In genomic region chr13:109131698-109132257, GRCh38 we compare ENCODE assay signal across 7 cellular contexts.
DNase-seq lines count a peak whose midpoint lies in the region; ATAC-seq and TF ChIP-seq lines count a peak whose summit lies in the region.

No MANE protein-coding gene starts in this region.

- no peak overlapping the region for H3K4me3 Mint-ChIP-seq in activated B cell treated with CpG ODN at 0.5 μM for 24 hours
- no peak overlapping the region for H3K4me3 Mint-ChIP-seq in type B pancreatic cell

- no peak overlapping the region for H3K27ac ChIP-seq in smooth muscle cell (ENCODE audit: low read depth)
- H3K27ac ChIP-seq in vagina: no peak overlapping the region

- POLR2A ChIA-PET in activated B cell treated with CpG ODN at 0.5 μM for 24 hours (lab: Charles Lee): interaction anchor here (1.6 kb wide), 1 partner anchor 31 kb away, joined by 5 read pairs; no protein-coding TSS in a partner anchor

- ATAC-seq in GM19397 (IDR thresholded peaks at IDR 0.05; ENCODE audit: unreplicated experiment) (peak; percentile 83), HG03103 (IDR thresholded peaks at IDR 0.05; ENCODE audit: low read depth, unreplicated experiment) (peak; percentile 78), activated B cell treated with CpG ODN at 0.5 μM for 24 hours (ENCODE audit: low read depth) (peak; percentile 76)

- H3K4me2 ChIP-seq in smooth muscle cell: peak overlapping the region; percentile 51

- no peak for TF ChIP-seq POLR2A in vagina (IDR thresholded peaks at IDR 0.05)

- H3K36me3 ChIP-seq in smooth muscle cell (ENCODE audit: low read depth) (no peaks in the 10 kb centered on the region), vagina (no peaks in the 10 kb centered on the region)

- H3K4me1 ChIP-seq in smooth muscle cell (ENCODE audit: low read depth): peaks cover 7% of the 10 kb centered on the region
- no peaks in the 10 kb centered on the region for H3K4me1 ChIP-seq in vagina

- H3K9me3 Mint-ChIP-seq in activated B cell treated with CpG ODN at 0.5 μM for 24 hours: no peaks in the 10 kb centered on the region
- no peaks in the 10 kb centered on the region for H3K9me3 Mint-ChIP-seq in type B pancreatic cell

- no peaks in the 10 kb centered on the region for H3K27me3 ChIP-seq in smooth muscle cell (ENCODE audit: low read depth)
- H3K27me3 ChIP-seq in vagina: no peaks in the 10 kb centered on the region

- peak overlapping the region; percentile 3 for H2AFZ ChIP-seq in smooth muscle cell (ENCODE audit: low read depth)

- no peak overlapping the region for H3K9ac ChIP-seq in smooth muscle cell (ENCODE audit: low read depth)

- H3K36me3 Mint-ChIP-seq in activated B cell treated with CpG ODN at 0.5 μM for 24 hours (ENCODE audit: low read depth): no peaks in the 10 kb centered on the region
- H3K36me3 Mint-ChIP-seq in type B pancreatic cell: no peaks in the 10 kb centered on the region

- H3K79me2 ChIP-seq in smooth muscle cell (ENCODE audit: low read depth): no peaks in the 10 kb centered on the region

- no peaks in the 10 kb centered on the region for H3K27me3 Mint-ChIP-seq in activated B cell treated with CpG ODN at 0.5 μM for 24 hours
- no peaks in the 10 kb centered on the region for H3K27me3 Mint-ChIP-seq in type B pancreatic cell

- H3F3A ChIP-seq in smooth muscle cell (ENCODE audit: low read depth): no peaks in the 10 kb centered on the region

- WGBS in smooth muscle cell (ENCODE audit: low lambda C conversion rate): 48% methylated on average over 10 of the region's 10 CpGs

- H3K27ac Mint-ChIP-seq in activated B cell treated with CpG ODN at 0.5 μM for 24 hours (peak overlapping the region; percentile 43), type B pancreatic cell (no peak overlapping the region)

- H3K9me3 ChIP-seq in smooth muscle cell (replicated peaks; ENCODE audit: low read depth) (no peaks in the 10 kb centered on the region), vagina (no peaks in the 10 kb centered on the region)

- peaks cover 22% of the 10 kb centered on the region for H3K4me1 Mint-ChIP-seq in activated B cell treated with CpG ODN at 0.5 μM for 24 hours
- H3K4me1 Mint-ChIP-seq in type B pancreatic cell (ENCODE audit: unreplicated experiment): no peaks in the 10 kb centered on the region

- H4K20me1 ChIP-seq in smooth muscle cell (ENCODE audit: low read depth): no peaks in the 10 kb centered on the region

- DNase-seq in activated B cell treated with CpG ODN at 0.5 μM for 24 hours (no peak), smooth muscle cell (lab: John Stamatoyannopoulos, UW; ENCODE audit: unreplicated experiment) (no peak), type B pancreatic cell (ENCODE audit: extremely low spot score, unreplicated experiment) (no peak), vagina (ENCODE audit: extremely low spot score in 2 of 2) (no peak), NCI-H2029 (lab: John Stamatoyannopoulos, UW) (no peak)

- CTCF ChIA-PET in activated B cell treated with CpG ODN at 0.5 μM for 24 hours (lab: Charles Lee): no interaction called here

- no peak for TF ChIP-seq CTCF in activated B cell treated with CpG ODN at 0.5 μM for 24 hours (IDR thresholded peaks at IDR 0.05)
- TF ChIP-seq CTCF in smooth muscle cell (IDR thresholded peaks at IDR 0.05; ENCODE audit: borderline replicate concordance, insufficient read depth, poor library complexity, severe bottlenecking): no peak
- no peak for TF ChIP-seq CTCF in type B pancreatic cell (conservative IDR thresholded peaks at IDR 0.05)
- no peak for TF ChIP-seq CTCF in vagina (IDR thresholded peaks at IDR 0.05)

- intact Hi-C loops in activated B cell treated with CpG ODN at 0.5 μM for 24 hours (cut with micrococcal nuclease) (loop anchor here (1.0 kb wide), 1 partner anchor 31 kb away; no protein-coding TSS in a partner anchor), vagina (cut with DNase I) (no loop called here)

- H3K4me3 ChIP-seq in smooth muscle cell: no peak overlapping the region
- H3K4me3 ChIP-seq in vagina: no peak overlapping the region
